18 cellular contexts compared by ENCODE assay signal in genomic region chr10:133353202-133353959, GRCh38. TPM values are rescaled to one million over a fixed set of nuclear protein-coding genes. Genes with fewer than 3 reads are reported as not detected.
A peak's percentile ranks its signal among the peaks of the same experiment; 100 is the strongest.
DNase-seq lines count a peak whose midpoint lies in the region; ATAC-seq and TF ChIP-seq lines count a peak whose summit lies in the region.
"Had no signal": no experiment of that assay in that cellular context is flagged by ENCODE, and none has a peak within 500 bp of the region (broad histone marks: within the 10 kb centered on the region; RNA-seq: fewer than 3 reads in every experiment).

No MANE protein-coding gene starts in this region.

- H3K27ac ChIP-seq in 22Rv1 = peak overlapping the region; percentile 18; the same call in 1 of the 2 replicates
- H3K27ac ChIP-seq in Peyer's patch = peak overlapping the region in 1 of 4 donors; percentile 35

- DNase-seq in G401 (ENCODE audit: low spot score) = peak; percentile 54
- peak in 2 of 3 donors; percentile 77 to 78 for DNase-seq in Peyer's patch
- DNase-seq in left lobe of liver (ENCODE audit: low spot score) = peak; percentile 88
- DNase-seq in NCI-H2029 (lab: John Stamatoyannopoulos, UW) = no peak
- DNase-seq: CD4-positive, CD25-positive, alpha-beta regulatory T cell; GF-D8; NCI-H1436; NCI-H2029 treated with DMSO at 0.1 percent for 48 hours; NCI-H524; NK-92 treated with Interleukin-12 subunit alpha and Interleukin-12 subunit beta, amount 100 ng/mL, for 24 hours; T-helper 17 cell had no signal

- TF ChIP-seq CTCF in 22Rv1 (IDR thresholded peaks at IDR 0.05) (no peak), Peyer's patch (IDR thresholded peaks at IDR 0.05) (peak in 1 of 6 experiments; percentile 24)

- H3K36me3 ChIP-seq in Peyer's patch = peaks cover 0 to 29% (median 0%) of the 10 kb centered on the region in 3 donors

- ATAC-seq in left lobe of liver (peak; percentile 28), GM18867 (IDR thresholded peaks at IDR 0.05; ENCODE audit: unreplicated experiment) (no peak), GM21576 (IDR thresholded peaks at IDR 0.05; ENCODE audit: unreplicated experiment) (no peak), HG02852 (IDR thresholded peaks at IDR 0.05; ENCODE audit: unreplicated experiment) (no peak)
- ATAC-seq: T-helper 17 cell had no signal

- in situ Hi-C loops in G401 (cut with HindIII; ENCODE audit: low sequenced_read_pairs) = no loop called here

- H3K27me3 ChIP-seq in Peyer's patch = no peaks in the 10 kb centered on the region

- H3K4me3 ChIP-seq in Peyer's patch = no peak overlapping the region
- H3K4me3 ChIP-seq: HAP-1 had no signal

- no peaks in the 10 kb centered on the region for H3K9me3 ChIP-seq in Peyer's patch
- H3K9me3 ChIP-seq: HAP-1 had no signal

- peak in 1 of 2 donors; percentile 15 for TF ChIP-seq POLR2A in Peyer's patch (IDR thresholded peaks at IDR 0.05)

- H3K4me1 ChIP-seq in Peyer's patch = peaks cover 3 to 24% (median 10%) of the 10 kb centered on the region in 4 donors

RNA-seq across cellular contexts. Expression of gene FUOM, which starts 4.4 kb away (rescaled TPM):
- 65.7 and 103 TPM in 2 replicates for total RNA-seq in G401 (2014; rRNA removed; shearing (Covaris generic))
- total RNA-seq in Peyer's patch (100 to 1,000 TPM in 3 of 4 donors, 10 to 100 TPM in 1; 88.3 to 214 (median 163) TPM), left lobe of liver (177 TPM)

RNA-seq across cellular contexts. Expression of gene PRAP1, which starts 6.2 kb away (rescaled TPM):
- total RNA-seq in G401 (2014; rRNA removed; shearing (Covaris generic)) = 1.8 and 3.0 TPM in 2 replicates
- total RNA-seq in Peyer's patch (1,000 to 10,000 TPM in 3 of 4 donors, 10 to 100 TPM in 1; 52.8 to 2,204 (median 1,384) TPM), left lobe of liver (275 TPM)
- total RNA-seq: CD4-positive, CD25-positive, alpha-beta regulatory T cell; OCI-LY7; RPMI7951; T-helper 17 cell had no signal

RNA-seq across cellular contexts. Expression of gene CALY, which starts 16.7 kb away (rescaled TPM):
- total RNA-seq in G401 (2014; rRNA removed; shearing (Covaris generic)) = 53.3 and 63.5 TPM in 2 replicates
- total RNA-seq in Peyer's patch (1 to 10 TPM in 2 of 4 donors, under 1 TPM in 1, not detected in 1; 0.88 to 1.6 (median 1.5) TPM), left lobe of liver (0.45 TPM)
- total RNA-seq: OCI-LY7, RPMI7951 had no signal

RNA-seq across cellular contexts. Expression of gene ECHS1, which starts 19.8 kb away (rescaled TPM):
- 105 and 118 TPM in 2 replicates for total RNA-seq in G401 (2014; rRNA removed; shearing (Covaris generic))
- total RNA-seq in Peyer's patch = 100 to 1,000 TPM in 3 of 4 donors, 10 to 100 TPM in 1; 87.5 to 211 (median 172) TPM
- total RNA-seq in left lobe of liver = 764 TPM

RNA-seq across cellular contexts. Expression of gene PAOX, which starts 25.7 kb away (rescaled TPM):
- total RNA-seq in G401 (2014; rRNA removed; shearing (Covaris generic)) = 11.7 and 13.9 TPM in 2 replicates
- total RNA-seq in Peyer's patch (10 to 100 TPM; 19.8 to 53.7 (median 36.9) TPM), left lobe of liver (18.0 TPM)

Comparison
In these comparisons a context has a peak if more than half of its experiments do, and no peak if none do; other contexts are left out.
1. RNA of gene PRAP1, which starts 6.2 kb away (total RNA-seq): 52.8 to 2,204 TPM in Peyer's patch and 275 TPM in left lobe of liver (single experiment); 1.8 to 3.0 TPM in G401; every median in the first group is over 10 times any median in the second.
2. RNA of gene CALY, which starts 16.7 kb away (total RNA-seq): 53.3 to 63.5 TPM in G401; 0.88 to 1.6 TPM in Peyer's patch and 0.45 TPM in left lobe of liver (single experiment); every median in the first group is over 10 times any median in the second.